8 cellular contexts compared by ENCODE assay signal in the genomic region with DNA sequence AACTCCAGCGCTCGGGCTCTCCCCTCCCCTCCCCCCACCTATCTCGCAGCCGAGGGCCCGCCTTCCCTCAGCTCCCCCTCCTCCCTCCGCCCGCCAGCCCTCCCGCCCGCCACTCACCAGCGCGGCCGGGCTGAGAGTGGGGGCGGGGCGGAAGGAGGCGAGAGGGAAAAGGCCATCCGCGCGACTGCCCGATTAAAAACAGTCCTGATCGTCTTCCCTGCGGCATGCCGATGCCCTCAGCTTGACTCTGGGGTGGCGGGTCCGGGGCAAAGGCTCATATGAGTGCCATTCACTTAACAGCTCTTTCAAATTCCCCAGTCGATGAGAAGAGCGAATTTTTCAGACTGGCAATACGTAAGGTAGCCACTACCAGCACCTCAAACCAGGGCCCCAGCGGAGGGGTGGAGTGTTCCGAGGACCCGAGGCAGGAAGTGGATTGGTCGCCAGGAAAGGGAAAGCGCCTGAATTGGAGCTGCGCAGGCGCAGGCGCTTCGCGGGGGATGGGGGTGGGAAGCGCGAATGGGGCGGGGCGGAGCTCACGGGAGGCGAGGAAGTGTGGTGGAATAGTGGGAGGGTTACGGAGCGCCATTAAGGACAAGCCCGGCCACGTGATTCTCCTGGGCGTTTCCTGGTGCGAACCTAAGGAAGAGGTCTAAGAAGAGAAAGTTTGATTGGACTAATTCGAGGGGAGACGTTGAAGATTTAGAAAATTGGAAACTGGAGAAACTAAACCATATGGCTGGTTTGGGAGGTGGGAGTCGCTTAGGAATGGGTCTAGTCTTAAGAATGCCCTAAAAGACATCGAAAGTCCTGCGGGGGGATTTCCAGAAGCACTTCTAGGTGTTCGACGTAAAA. TPM values are rescaled to one million over a fixed set of nuclear protein-coding genes. Genes with fewer than 3 reads are reported as not detected.
DNase-seq lines count a peak whose midpoint lies in the region; ATAC-seq and TF ChIP-seq lines count a peak whose summit lies in the region.

A gene with protein sequence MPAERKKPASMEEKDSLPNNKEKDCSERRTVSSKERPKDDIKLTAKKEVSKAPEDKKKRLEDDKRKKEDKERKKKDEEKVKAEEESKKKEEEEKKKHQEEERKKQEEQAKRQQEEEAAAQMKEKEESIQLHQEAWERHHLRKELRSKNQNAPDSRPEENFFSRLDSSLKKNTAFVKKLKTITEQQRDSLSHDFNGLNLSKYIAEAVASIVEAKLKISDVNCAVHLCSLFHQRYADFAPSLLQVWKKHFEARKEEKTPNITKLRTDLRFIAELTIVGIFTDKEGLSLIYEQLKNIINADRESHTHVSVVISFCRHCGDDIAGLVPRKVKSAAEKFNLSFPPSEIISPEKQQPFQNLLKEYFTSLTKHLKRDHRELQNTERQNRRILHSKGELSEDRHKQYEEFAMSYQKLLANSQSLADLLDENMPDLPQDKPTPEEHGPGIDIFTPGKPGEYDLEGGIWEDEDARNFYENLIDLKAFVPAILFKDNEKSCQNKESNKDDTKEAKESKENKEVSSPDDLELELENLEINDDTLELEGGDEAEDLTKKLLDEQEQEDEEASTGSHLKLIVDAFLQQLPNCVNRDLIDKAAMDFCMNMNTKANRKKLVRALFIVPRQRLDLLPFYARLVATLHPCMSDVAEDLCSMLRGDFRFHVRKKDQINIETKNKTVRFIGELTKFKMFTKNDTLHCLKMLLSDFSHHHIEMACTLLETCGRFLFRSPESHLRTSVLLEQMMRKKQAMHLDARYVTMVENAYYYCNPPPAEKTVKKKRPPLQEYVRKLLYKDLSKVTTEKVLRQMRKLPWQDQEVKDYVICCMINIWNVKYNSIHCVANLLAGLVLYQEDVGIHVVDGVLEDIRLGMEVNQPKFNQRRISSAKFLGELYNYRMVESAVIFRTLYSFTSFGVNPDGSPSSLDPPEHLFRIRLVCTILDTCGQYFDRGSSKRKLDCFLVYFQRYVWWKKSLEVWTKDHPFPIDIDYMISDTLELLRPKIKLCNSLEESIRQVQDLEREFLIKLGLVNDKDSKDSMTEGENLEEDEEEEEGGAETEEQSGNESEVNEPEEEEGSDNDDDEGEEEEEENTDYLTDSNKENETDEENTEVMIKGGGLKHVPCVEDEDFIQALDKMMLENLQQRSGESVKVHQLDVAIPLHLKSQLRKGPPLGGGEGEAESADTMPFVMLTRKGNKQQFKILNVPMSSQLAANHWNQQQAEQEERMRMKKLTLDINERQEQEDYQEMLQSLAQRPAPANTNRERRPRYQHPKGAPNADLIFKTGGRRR (minus strand): TSS at position 13 of the 855 bp plus-strand sequence. CDS start 7,386 bp downstream, outside the sequence.

- TF ChIP-seq CTCF in AG09319 (IDR thresholded peaks at IDR 0.05; ENCODE audit: low read depth, low read length) (no peak), spleen (IDR thresholded peaks at IDR 0.05 in 8 of 11, conservative IDR thresholded peaks at IDR 0.05 in 3 of 11) (peak in 6 of 11 experiments; percentile 24 to 67 (median 26))

- intact Hi-C loops in spleen (cut with DNase I; ENCODE audit: low total_unique reads): no loop called here

- no peak for TF ChIP-seq POLR2A in spleen (IDR thresholded peaks at IDR 0.05)

- WGBS in spleen, 5 donors: 2 to 4% (median 2%) methylated on average over 44 to 56 of the region's 56 CpGs

- H3K4me3 Mint-ChIP-seq in central memory CD8-positive, alpha-beta T cell: peak within 1 kb of the TSS; percentile 99

- H3K27me3 ChIP-seq in spleen (replicated peaks in 1 of 7): no peaks in the 10 kb centered on the region

- no peaks in the 10 kb centered on the region for H3K9me3 ChIP-seq in spleen

- peak within 1 kb of the TSS; percentile 93 to 99 (median 98) for H3K4me3 ChIP-seq in spleen

- H3K9me3 Mint-ChIP-seq in central memory CD8-positive, alpha-beta T cell: no peaks in the 10 kb centered on the region

- H3K4me1 Mint-ChIP-seq in central memory CD8-positive, alpha-beta T cell: peaks cover 29% of the 10 kb centered on the region

- DNase-seq in AG09319 (ENCODE audit: extremely low read depth, low read depth) (peak; percentile 98), NCI-H460 (ENCODE audit: extremely low read depth, low read depth) (peak; percentile 96), iris pigment epithelial cell (ENCODE audit: low read depth) (peak; percentile 99), spleen (peak; percentile 98)
- peak; percentile 91 to 94 for DNase-seq in central memory CD8-positive, alpha-beta T cell (ENCODE audit: low spot score in 2 of 2)

- peak within 1 kb of the TSS; percentile 94 to 99 (median 98) for H3K27ac ChIP-seq in spleen

- peaks cover 9 to 51% (median 36%) of the 10 kb centered on the region in 6 donors for H3K4me1 ChIP-seq in spleen

- no peaks in the 10 kb centered on the region for H3K36me3 ChIP-seq in spleen

- H3K27ac Mint-ChIP-seq in central memory CD8-positive, alpha-beta T cell (ENCODE audit: low read depth): peak within 1 kb of the TSS; percentile 98

- H3K36me3 Mint-ChIP-seq in central memory CD8-positive, alpha-beta T cell (ENCODE audit: insufficient read depth): peaks cover 16% of the 10 kb centered on the region

- H3K27me3 Mint-ChIP-seq in central memory CD8-positive, alpha-beta T cell: no peaks in the 10 kb centered on the region

- ATAC-seq in GM19043 (IDR thresholded peaks at IDR 0.05; ENCODE audit: low read depth, unreplicated experiment) (peak; percentile 51), HG03378 (IDR thresholded peaks at IDR 0.05; ENCODE audit: unreplicated experiment) (peak; percentile 48)
- ATAC-seq in activated CD4-positive, CD25-positive, alpha-beta regulatory T cell treated with anti-CD3 and anti-CD28 coated beads, Interleukin-2, amount 50 U/mL, for 24 hours: peak; percentile 82 to 86
- ATAC-seq in central memory CD8-positive, alpha-beta T cell (replicated peaks; ENCODE audit: extremely low read depth, poor library complexity, severe bottlenecking): peak; percentile 85

RNA-seq across cellular contexts. Expression of the gene that starts here (rescaled TPM):
- total RNA-seq in NCI-H460 (2014; rRNA removed; shearing (Covaris generic)): 8.8 and 9.7 TPM in 2 replicates
- 4.7 and 7.7 TPM in 2 replicates for polyA plus RNA-seq in NCI-H460 (2014; cell fraction: nucleus; rRNA removed)
- 10 to 100 TPM; 25.8 to 34.9 (median 28.3) TPM for total RNA-seq in spleen
- 10 to 100 TPM; 11.5 to 12.0 (median 11.7) TPM for polyA plus RNA-seq in spleen

Comparison
In these comparisons a context has a peak if more than half of its experiments do, and no peak if none do; other contexts are left out.
1. Peak in every context shown above with its lines: DNase-seq, ATAC-seq, H3K4me3 ChIP-seq and H3K27ac ChIP-seq.